Comparison of ENCODE assay signal across 1 cellular context in genomic region chr7:43311694-43312093, GRCh38.
TF ChIP-seq lines count a peak whose summit lies in the region.

No MANE protein-coding gene starts in this region.

TF ChIP-seq in K562, 482 proteins besides CTCF, POLR2A, EP300 and RAD21:
- TF ChIP-seq NFXL1 (CRISPR knock-in tag; IDR thresholded peaks at IDR 0.05) (no peak), ZNF76 (CRISPR knock-in tag; IDR thresholded peaks at IDR 0.05; ENCODE audit: borderline replicate concordance) (no peak), SPI1 (IDR thresholded peaks at IDR 0.05; ENCODE audit: borderline replicate concordance, low read depth, low read length) (peak; percentile 20; the same call in 1 of the 2 replicates)
